8 cellular contexts compared by ENCODE assay signal in genomic region chr16:58464047-58464915, GRCh38. TPM values are rescaled to one million over a fixed set of nuclear protein-coding genes. Genes with fewer than 3 reads are reported as not detected.
A peak's percentile ranks its signal among the peaks of the same experiment; 100 is the strongest.
DNase-seq lines count a peak whose midpoint lies in the region; ATAC-seq and TF ChIP-seq lines count a peak whose summit lies in the region.

No MANE protein-coding gene starts in this region.

- DNase-seq in OCI-LY7 (ENCODE audit: low spot score) = no peak
- no peak for DNase-seq in esophagus muscularis mucosa (ENCODE audit: extremely low spot score)
- no peak for DNase-seq in ovary
- DNase-seq in NCI-H446 (lab: John Stamatoyannopoulos, UW) = no peak
- DNase-seq in NCI-H1694 treated with DMSO at 0.1 percent for 48 hours (lab: John Stamatoyannopoulos, UW) = no peak

- intact Hi-C loops in OCI-LY7 (cut with micrococcal nuclease; ENCODE audit: unreplicated experiment) (no loop called here), esophagus muscularis mucosa (cut with DNase I) (no loop called here), ovary (cut with DNase I) (no loop called here)

- WGBS in esophagus muscularis mucosa = 0% methylated on average over 11 of the region's 86 CpGs
- 1% methylated on average over 54 to 86 of the region's 86 CpGs for WGBS in ovary, 3 donors

- BruUV-seq in OCI-LY7 (replicated peaks; lab: Mats Ljungman, UMichigan) = no TSS peak

- no peak for TF ChIP-seq CTCF in OCI-LY7 (conservative IDR thresholded peaks at IDR 0.05; ENCODE audit: low read length)
- no peak for TF ChIP-seq CTCF in esophagus muscularis mucosa (IDR thresholded peaks at IDR 0.05)
- no peak for TF ChIP-seq CTCF in ovary (IDR thresholded peaks at IDR 0.05)

- H3K4me2 ChIP-seq in OCI-LY7 (ENCODE audit: low read length) = peak overlapping the region; percentile 56

- TF ChIP-seq EP300 in esophagus muscularis mucosa (IDR thresholded peaks at IDR 0.05) = no peak
- no peak for TF ChIP-seq EP300 in ovary (IDR thresholded peaks at IDR 0.05)

- no peaks in the 10 kb centered on the region for H4K20me1 ChIP-seq in OCI-LY7 (ENCODE audit: insufficient read depth, low read length)

- H2AFZ ChIP-seq in OCI-LY7 (ENCODE audit: low read length) = no peak overlapping the region

- no peaks in the 10 kb centered on the region for H3K36me3 ChIP-seq in OCI-LY7 (ENCODE audit: insufficient read depth, low read length)
- no peaks in the 10 kb centered on the region for H3K36me3 ChIP-seq in esophagus muscularis mucosa
- H3K36me3 ChIP-seq in ovary = no peaks in the 10 kb centered on the region

- no peaks in the 10 kb centered on the region for H3K9me2 ChIP-seq in OCI-LY7 (ENCODE audit: insufficient read depth, low read length)

- CTCF ChIA-PET in OCI-LY7 (lab: Charles Lee; ENCODE audit: unreplicated experiment) = no interaction called here

- no peaks in the 10 kb centered on the region for H3K79me2 ChIP-seq in OCI-LY7 (ENCODE audit: insufficient read depth, low read depth, low read length)

- POLR2A ChIA-PET in OCI-LY7 (lab: Charles Lee) = interaction anchor here (1.3 kb wide), 1 partner anchor 72 kb away, joined by 3 read pairs; the partner anchor contains the start of gene GINS3

- H3K4me3 ChIP-seq in GM08714 (ENCODE audit: low read length) (peak overlapping the region; percentile 17; the same call in 1 of the 2 replicates), OCI-LY7 (ENCODE audit: low read depth, low read length, poor library complexity, severe bottlenecking) (peak overlapping the region; percentile 56), esophagus muscularis mucosa (peak overlapping the region; percentile 55 to 65 (median 60)), ovary (peak overlapping the region; percentile 54)

- H3K9me3 ChIP-seq in OCI-LY7 (ENCODE audit: low read length) = no peaks in the 10 kb centered on the region
- H3K9me3 ChIP-seq in esophagus muscularis mucosa = no peaks in the 10 kb centered on the region
- H3K9me3 ChIP-seq in ovary = no peaks in the 10 kb centered on the region

- H3K27me3 ChIP-seq in esophagus muscularis mucosa (peaks cover 0 to 71% (median 34%) of the 10 kb centered on the region in 4 donors), ovary (no peaks in the 10 kb centered on the region)

- no peak for ATAC-seq in HG03045 (IDR thresholded peaks at IDR 0.05; ENCODE audit: unreplicated experiment)
- ATAC-seq in GM19455 (IDR thresholded peaks at IDR 0.05; ENCODE audit: unreplicated experiment) = no peak

- TF ChIP-seq POLR2A in esophagus muscularis mucosa (IDR thresholded peaks at IDR 0.05; ENCODE audit: low read depth) (no peak), ovary (IDR thresholded peaks at IDR 0.05) (no peak)

- no peak overlapping the region for H3K27ac ChIP-seq in OCI-LY7 (ENCODE audit: low read depth, low read length, poor library complexity, severe bottlenecking)
- H3K27ac ChIP-seq in esophagus muscularis mucosa (replicated peaks in 1 of 4) = no peak overlapping the region
- no peak overlapping the region for H3K27ac ChIP-seq in ovary

- H3K4me1 ChIP-seq in OCI-LY7 (ENCODE audit: insufficient read depth, low read length, poor library complexity, severe bottlenecking) (peaks cover 13% of the 10 kb centered on the region), esophagus muscularis mucosa (peaks cover 3 to 28% (median 23%) of the 10 kb centered on the region in 4 donors), ovary (ENCODE audit: insufficient read depth) (no peaks in the 10 kb centered on the region)

RNA-seq across cellular contexts. Expression of gene NDRG4, which starts 35.7 kb away (rescaled TPM):
- 2.9 and 8.8 TPM in 2 replicates for total RNA-seq in OCI-LY7 (2014; rRNA removed; shearing (Covaris generic))
- total RNA-seq in OCI-LY7 (2022) (9.5 and 10.9 TPM in 2 replicates), esophagus muscularis mucosa (10 to 100 TPM; 11.1 to 14.8 (median 12.3) TPM), ovary (10 to 100 TPM in 1 of 7 donors, 1 to 10 TPM in 6; 1.6 to 10.5 (median 2.6) TPM)
- 1 to 10 TPM; 3.7 to 5.5 TPM for polyA plus RNA-seq in ovary

RNA-seq across cellular contexts. Expression of gene SETD6, which starts 51.0 kb away (rescaled TPM):
- total RNA-seq in OCI-LY7 (2014; rRNA removed; shearing (Covaris generic)) = 13.5 and 19.6 TPM in 2 replicates
- total RNA-seq in OCI-LY7 (2022) = 33.1 and 33.6 TPM in 2 replicates
- 10 to 100 TPM; 18.2 to 27.5 (median 22.0) TPM for total RNA-seq in esophagus muscularis mucosa
- 10 to 100 TPM; 16.5 to 28.4 (median 19.3) TPM for total RNA-seq in ovary
- 10 to 100 TPM; 12.5 to 14.8 TPM for polyA plus RNA-seq in ovary
